ENCODE assay signal across 20 cellular contexts in genomic region chr9:120212153-120212852, GRCh38.
DNase-seq lines count a peak whose midpoint lies in the region; ATAC-seq and TF ChIP-seq lines count a peak whose summit lies in the region.
"Had no signal": no experiment of that assay in that cellular context is flagged by ENCODE, and none has a peak within 500 bp of the region (broad histone marks: within the 10 kb centered on the region; RNA-seq: fewer than 3 reads in every experiment).

No MANE protein-coding gene starts in this region.

- ATAC-seq in GM18499 (IDR thresholded peaks at IDR 0.05; ENCODE audit: insufficient read depth, unreplicated experiment) (peak; percentile 90), GM19463 (IDR thresholded peaks at IDR 0.05; ENCODE audit: unreplicated experiment) (peak; percentile 92), HG02870 (IDR thresholded peaks at IDR 0.05; ENCODE audit: unreplicated experiment) (peak; percentile 90), HG03571 (IDR thresholded peaks at IDR 0.05; ENCODE audit: unreplicated experiment) (peak; percentile 72), GM18505 (IDR thresholded peaks at IDR 0.05; ENCODE audit: unreplicated experiment) (no peak), HG03280 (IDR thresholded peaks at IDR 0.05; ENCODE audit: unreplicated experiment) (no peak)
- ATAC-seq: activated CD8-positive, alpha-beta memory T cell treated with anti-CD3 and anti-CD28 coated beads, Interleukin-2, amount 10 ng/mL, durations not matched to agents 7 days and 5 days; mucosa of descending colon; right lobe of liver had no signal

- no peak for DNase-seq in NCI-H146 treated with DMSO at 0.1 percent for 48 hours (lab: John Stamatoyannopoulos, UW; ENCODE audit: unreplicated experiment)
- no peak for DNase-seq in cortex of kidney (lab: John Stamatoyannopoulos, UW)
- DNase-seq: activated B cell treated with CpG ODN at 0.5 μM for 24 hours; activated CD8-positive, alpha-beta memory T cell treated with anti-CD3 and anti-CD28 coated beads, Interleukin-2, amount 10 ng/mL, durations not matched to agents 7 days and 5 days; activated naive CD4-positive, alpha-beta T cell treated with Interleukin-2 at 50 U/mL for 16 hours; erythroblast; GF-D8; kidney; MM.1S; mucosa of descending colon; NCI-H2081 treated with DMSO at 0.1 percent for 48 hours; occipital lobe; right lobe of liver; stimulated activated CD4-positive, alpha-beta T cell treated with anti-CD3 and anti-CD28 coated beads, Interleukin-4, amount 100 ng/mL, for 1 hour had no signal

- no peak for TF ChIP-seq POLR2A in GM18505 (IDR thresholded peaks at IDR 0.05; ENCODE audit: borderline replicate concordance, extremely low read depth, insufficient read depth, insufficient read length)

Comparison
In these comparisons a context has a peak if more than half of its experiments do, and no peak if none do; other contexts are left out.
1. ATAC-seq: peak in GM18499 (single experiment), GM19463 (single experiment), HG02870 (single experiment) and HG03571 (single experiment); none in GM18505 (single experiment) and HG03280 (single experiment).